Comparison of ENCODE assay signal across 1 cellular context in the genomic region with DNA sequence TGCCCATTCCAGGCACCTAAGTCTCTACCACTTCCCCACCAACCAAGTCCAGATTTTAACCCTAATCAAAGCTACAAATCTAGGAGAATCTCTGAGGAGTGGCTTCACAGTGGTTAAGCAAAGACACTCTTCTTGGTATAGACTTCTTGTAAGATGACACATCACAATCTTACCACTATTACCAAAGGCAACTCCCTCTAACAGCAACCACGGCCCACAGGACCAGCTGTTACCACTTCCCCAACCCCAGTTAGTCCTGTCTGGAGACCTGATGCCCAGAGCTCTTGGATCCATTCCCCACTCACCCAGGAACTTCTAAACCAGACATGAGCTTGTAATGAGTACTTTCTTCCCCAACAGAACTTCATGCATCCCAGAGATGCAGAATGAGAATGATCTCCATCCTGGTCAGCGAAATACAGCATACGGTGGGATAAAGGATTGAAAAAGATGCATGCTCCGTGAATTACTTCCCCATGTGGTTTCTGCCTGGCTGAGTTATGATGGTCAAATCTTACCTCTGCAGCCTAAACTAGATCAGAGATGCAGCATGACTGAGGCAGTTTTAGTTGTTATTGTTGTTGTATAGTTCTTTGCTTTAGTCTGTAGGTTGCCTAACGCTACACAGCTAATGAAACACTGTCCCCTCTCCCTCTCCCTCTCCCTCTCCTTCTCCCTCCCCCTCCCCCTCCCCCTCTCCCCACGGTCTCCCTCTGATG.
TF ChIP-seq lines count a peak whose summit lies in the region.

No MANE protein-coding gene starts in this region.

TF ChIP-seq in GM12878, 131 proteins besides CTCF, POLR2A, EP300 and RAD21 (continued from another document):
- TF ChIP-seq, protein P1, sequence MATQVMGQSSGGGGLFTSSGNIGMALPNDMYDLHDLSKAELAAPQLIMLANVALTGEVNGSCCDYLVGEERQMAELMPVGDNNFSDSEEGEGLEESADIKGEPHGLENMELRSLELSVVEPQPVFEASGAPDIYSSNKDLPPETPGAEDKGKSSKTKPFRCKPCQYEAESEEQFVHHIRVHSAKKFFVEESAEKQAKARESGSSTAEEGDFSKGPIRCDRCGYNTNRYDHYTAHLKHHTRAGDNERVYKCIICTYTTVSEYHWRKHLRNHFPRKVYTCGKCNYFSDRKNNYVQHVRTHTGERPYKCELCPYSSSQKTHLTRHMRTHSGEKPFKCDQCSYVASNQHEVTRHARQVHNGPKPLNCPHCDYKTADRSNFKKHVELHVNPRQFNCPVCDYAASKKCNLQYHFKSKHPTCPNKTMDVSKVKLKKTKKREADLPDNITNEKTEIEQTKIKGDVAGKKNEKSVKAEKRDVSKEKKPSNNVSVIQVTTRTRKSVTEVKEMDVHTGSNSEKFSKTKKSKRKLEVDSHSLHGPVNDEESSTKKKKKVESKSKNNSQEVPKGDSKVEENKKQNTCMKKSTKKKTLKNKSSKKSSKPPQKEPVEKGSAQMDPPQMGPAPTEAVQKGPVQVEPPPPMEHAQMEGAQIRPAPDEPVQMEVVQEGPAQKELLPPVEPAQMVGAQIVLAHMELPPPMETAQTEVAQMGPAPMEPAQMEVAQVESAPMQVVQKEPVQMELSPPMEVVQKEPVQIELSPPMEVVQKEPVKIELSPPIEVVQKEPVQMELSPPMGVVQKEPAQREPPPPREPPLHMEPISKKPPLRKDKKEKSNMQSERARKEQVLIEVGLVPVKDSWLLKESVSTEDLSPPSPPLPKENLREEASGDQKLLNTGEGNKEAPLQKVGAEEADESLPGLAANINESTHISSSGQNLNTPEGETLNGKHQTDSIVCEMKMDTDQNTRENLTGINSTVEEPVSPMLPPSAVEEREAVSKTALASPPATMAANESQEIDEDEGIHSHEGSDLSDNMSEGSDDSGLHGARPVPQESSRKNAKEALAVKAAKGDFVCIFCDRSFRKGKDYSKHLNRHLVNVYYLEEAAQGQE (IDR thresholded peaks at IDR 0.05; ENCODE audit: low read depth, low read length): no peak
- TF ChIP-seq PAX5 (IDR thresholded peaks at IDR 0.05; ENCODE audit: borderline replicate concordance, low read depth, low read length) (peak; percentile 33; the same call in 1 of the 2 replicates), RCOR1 (conservative IDR thresholded peaks at IDR 0.05; ENCODE audit: low read depth, low read length) (no peak), MEF2A (IDR thresholded peaks at IDR 0.05; ENCODE audit: insufficient read depth, low read depth, low read length) (0 out of 2 replicates have a peak, but pooled peaks have one; percentile 12), NFXL1 (IDR thresholded peaks at IDR 0.05; ENCODE audit: borderline replicate concordance) (no peak), CBX5 (IDR thresholded peaks at IDR 0.05; ENCODE audit: low read depth) (no peak), ATF7 (IDR thresholded peaks at IDR 0.05; ENCODE audit: low read depth) (no peak), FOS (IDR thresholded peaks at IDR 0.05; ENCODE audit: borderline replicate concordance, extremely low read depth, insufficient read length) (no peak), SP1 (IDR thresholded peaks at IDR 0.05; ENCODE audit: low read depth, low read length) (no peak), TBL1XR1 (IDR thresholded peaks at IDR 0.05; ENCODE audit: low read depth, low read length) (no peak), SREBF2 (IDR thresholded peaks at IDR 0.05; ENCODE audit: low read length) (no peak), NR2C2 (IDR thresholded peaks at IDR 0.05; ENCODE audit: borderline replicate concordance, control insufficient read depth, insufficient read length, low read depth) (no peak), RUNX3 (IDR thresholded peaks at IDR 0.05; ENCODE audit: low read length) (peak; percentile 93), SRF (IDR thresholded peaks at IDR 0.05; ENCODE audit: low read depth in 2 of 2, low read length in 2 of 2) (no peak), WRNIP1 (IDR thresholded peaks at IDR 0.05; ENCODE audit: borderline replicate concordance, low read depth, low read length) (no peak), PAX8 (IDR thresholded peaks at IDR 0.05) (no peak), KAT2A (conservative IDR thresholded peaks at IDR 0.05; ENCODE audit: control insufficient read depth, low read depth, low read length) (no peak), SPI1 (IDR thresholded peaks at IDR 0.05; ENCODE audit: borderline replicate concordance, insufficient read depth, low read depth, low read length) (peak; percentile 70; the same call in 1 of the 2 replicates), CHD4 (IDR thresholded peaks at IDR 0.05) (no peak), ZBED1 (IDR thresholded peaks at IDR 0.05; ENCODE audit: borderline replicate concordance) (no peak), TAF1 (IDR thresholded peaks at IDR 0.05; ENCODE audit: borderline replicate concordance, low read depth, low read length) (no peak), IKZF1 (conservative IDR thresholded peaks at IDR 0.05) (no peak), TCF7 (IDR thresholded peaks at IDR 0.05; ENCODE audit: borderline replicate concordance) (no peak), ESRRA (IDR thresholded peaks at IDR 0.05; ENCODE audit: low read length) (no peak)
- TF ChIP-seq, protein P2, sequence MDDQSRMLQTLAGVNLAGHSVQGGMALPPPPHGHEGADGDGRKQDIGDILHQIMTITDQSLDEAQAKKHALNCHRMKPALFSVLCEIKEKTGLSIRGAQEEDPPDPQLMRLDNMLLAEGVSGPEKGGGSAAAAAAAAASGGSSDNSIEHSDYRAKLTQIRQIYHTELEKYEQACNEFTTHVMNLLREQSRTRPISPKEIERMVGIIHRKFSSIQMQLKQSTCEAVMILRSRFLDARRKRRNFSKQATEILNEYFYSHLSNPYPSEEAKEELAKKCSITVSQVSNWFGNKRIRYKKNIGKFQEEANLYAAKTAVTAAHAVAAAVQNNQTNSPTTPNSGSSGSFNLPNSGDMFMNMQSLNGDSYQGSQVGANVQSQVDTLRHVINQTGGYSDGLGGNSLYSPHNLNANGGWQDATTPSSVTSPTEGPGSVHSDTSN (IDR thresholded peaks at IDR 0.05; ENCODE audit: insufficient replicate concordance, low read depth, low read length): no peak
- TF ChIP-seq, protein P3, sequence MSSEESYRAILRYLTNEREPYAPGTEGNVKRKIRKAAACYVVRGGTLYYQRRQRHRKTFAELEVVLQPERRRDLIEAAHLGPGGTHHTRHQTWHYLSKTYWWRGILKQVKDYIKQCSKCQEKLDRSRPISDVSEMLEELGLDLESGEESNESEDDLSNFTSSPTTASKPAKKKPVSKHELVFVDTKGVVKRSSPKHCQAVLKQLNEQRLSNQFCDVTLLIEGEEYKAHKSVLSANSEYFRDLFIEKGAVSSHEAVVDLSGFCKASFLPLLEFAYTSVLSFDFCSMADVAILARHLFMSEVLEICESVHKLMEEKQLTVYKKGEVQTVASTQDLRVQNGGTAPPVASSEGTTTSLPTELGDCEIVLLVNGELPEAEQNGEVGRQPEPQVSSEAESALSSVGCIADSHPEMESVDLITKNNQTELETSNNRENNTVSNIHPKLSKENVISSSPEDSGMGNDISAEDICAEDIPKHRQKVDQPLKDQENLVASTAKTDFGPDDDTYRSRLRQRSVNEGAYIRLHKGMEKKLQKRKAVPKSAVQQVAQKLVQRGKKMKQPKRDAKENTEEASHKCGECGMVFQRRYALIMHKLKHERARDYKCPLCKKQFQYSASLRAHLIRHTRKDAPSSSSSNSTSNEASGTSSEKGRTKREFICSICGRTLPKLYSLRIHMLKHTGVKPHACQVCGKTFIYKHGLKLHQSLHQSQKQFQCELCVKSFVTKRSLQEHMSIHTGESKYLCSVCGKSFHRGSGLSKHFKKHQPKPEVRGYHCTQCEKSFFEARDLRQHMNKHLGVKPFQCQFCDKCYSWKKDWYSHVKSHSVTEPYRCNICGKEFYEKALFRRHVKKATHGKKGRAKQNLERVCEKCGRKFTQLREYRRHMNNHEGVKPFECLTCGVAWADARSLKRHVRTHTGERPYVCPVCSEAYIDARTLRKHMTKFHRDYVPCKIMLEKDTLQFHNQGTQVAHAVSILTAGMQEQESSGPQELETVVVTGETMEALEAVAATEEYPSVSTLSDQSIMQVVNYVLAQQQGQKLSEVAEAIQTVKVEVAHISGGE (CRISPR knock-in tag; IDR thresholded peaks at IDR 0.05): no peak
- TF ChIP-seq, protein P4, sequence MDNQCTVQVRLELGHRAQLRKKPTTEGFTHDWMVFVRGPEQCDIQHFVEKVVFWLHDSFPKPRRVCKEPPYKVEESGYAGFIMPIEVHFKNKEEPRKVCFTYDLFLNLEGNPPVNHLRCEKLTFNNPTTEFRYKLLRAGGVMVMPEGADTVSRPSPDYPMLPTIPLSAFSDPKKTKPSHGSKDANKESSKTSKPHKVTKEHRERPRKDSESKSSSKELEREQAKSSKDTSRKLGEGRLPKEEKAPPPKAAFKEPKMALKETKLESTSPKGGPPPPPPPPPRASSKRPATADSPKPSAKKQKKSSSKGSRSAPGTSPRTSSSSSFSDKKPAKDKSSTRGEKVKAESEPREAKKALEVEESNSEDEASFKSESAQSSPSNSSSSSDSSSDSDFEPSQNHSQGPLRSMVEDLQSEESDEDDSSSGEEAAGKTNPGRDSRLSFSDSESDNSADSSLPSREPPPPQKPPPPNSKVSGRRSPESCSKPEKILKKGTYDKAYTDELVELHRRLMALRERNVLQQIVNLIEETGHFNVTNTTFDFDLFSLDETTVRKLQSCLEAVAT (IDR thresholded peaks at IDR 0.05): no peak
TF ChIP-seq in GM12878: peak in this region for 9.
